1 cellular context compared by ENCODE assay signal in the genomic region with DNA sequence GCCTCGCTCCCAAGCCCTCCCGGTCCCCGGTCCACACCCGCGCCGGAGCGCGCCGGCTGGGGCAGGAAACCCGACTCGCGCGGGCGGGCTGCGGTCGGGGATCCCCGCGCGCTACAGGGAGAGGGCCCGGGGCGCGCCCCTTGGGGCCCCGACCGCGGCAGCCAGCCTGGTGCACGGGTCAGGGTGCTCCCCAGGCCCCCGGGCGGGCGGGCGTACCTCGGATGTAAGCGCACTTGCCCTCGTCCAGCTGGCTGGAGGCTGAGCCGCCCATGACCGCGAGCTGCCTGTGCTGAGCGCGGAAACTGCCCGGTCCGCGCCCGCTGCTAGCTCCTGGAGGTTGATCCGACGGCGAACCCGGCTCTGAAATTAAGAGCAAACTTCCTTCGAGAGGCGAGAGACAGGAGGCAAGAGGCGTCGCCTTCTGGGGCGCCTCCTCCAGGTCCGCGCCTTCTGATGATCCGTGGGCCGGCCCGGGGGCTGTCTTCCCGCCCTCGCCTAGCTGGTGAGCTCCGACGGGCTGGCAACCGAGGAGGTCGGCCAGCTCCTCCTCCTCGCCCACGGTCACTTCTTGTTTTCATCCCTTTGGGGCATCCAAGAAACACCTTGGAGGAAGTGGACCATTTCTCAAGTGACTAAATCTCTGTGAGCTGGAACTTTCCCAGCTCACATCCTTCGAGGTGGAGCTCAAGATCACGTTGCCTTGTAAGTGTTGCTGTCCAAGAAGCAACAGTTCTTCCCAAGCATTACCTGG.
TF ChIP-seq lines count a peak whose summit lies in the region.

A gene with protein sequence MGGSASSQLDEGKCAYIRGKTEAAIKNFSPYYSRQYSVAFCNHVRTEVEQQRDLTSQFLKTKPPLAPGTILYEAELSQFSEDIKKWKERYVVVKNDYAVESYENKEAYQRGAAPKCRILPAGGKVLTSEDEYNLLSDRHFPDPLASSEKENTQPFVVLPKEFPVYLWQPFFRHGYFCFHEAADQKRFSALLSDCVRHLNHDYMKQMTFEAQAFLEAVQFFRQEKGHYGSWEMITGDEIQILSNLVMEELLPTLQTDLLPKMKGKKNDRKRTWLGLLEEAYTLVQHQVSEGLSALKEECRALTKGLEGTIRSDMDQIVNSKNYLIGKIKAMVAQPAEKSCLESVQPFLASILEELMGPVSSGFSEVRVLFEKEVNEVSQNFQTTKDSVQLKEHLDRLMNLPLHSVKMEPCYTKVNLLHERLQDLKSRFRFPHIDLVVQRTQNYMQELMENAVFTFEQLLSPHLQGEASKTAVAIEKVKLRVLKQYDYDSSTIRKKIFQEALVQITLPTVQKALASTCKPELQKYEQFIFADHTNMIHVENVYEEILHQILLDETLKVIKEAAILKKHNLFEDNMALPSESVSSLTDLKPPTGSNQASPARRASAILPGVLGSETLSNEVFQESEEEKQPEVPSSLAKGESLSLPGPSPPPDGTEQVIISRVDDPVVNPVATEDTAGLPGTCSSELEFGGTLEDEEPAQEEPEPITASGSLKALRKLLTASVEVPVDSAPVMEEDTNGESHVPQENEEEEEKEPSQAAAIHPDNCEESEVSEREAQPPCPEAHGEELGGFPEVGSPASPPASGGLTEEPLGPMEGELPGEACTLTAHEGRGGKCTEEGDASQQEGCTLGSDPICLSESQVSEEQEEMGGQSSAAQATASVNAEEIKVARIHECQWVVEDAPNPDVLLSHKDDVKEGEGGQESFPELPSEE (minus strand): TSS at position 423 of the 751 bp plus-strand sequence. CDS start 152 bp downstream, at position 271.

TF ChIP-seq in K562, 482 proteins besides CTCF, POLR2A, EP300 and RAD21 (continued from another document and continues in another):
- TF ChIP-seq, protein P1, sequence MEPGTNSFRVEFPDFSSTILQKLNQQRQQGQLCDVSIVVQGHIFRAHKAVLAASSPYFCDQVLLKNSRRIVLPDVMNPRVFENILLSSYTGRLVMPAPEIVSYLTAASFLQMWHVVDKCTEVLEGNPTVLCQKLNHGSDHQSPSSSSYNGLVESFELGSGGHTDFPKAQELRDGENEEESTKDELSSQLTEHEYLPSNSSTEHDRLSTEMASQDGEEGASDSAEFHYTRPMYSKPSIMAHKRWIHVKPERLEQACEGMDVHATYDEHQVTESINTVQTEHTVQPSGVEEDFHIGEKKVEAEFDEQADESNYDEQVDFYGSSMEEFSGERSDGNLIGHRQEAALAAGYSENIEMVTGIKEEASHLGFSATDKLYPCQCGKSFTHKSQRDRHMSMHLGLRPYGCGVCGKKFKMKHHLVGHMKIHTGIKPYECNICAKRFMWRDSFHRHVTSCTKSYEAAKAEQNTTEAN (CRISPR knock-in tag; IDR thresholded peaks at IDR 0.05) = no peak
- TF ChIP-seq, protein P2, sequence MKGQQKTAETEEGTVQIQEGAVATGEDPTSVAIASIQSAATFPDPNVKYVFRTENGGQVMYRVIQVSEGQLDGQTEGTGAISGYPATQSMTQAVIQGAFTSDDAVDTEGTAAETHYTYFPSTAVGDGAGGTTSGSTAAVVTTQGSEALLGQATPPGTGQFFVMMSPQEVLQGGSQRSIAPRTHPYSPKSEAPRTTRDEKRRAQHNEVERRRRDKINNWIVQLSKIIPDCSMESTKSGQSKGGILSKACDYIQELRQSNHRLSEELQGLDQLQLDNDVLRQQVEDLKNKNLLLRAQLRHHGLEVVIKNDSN (CRISPR knock-in tag; IDR thresholded peaks at IDR 0.05) = no peak; the same call in 1 of the 2 replicates
- TF ChIP-seq ELF1 (tag; IDR thresholded peaks at IDR 0.05) (no peak), PHTF2 (CRISPR knock-in tag; IDR thresholded peaks at IDR 0.05) (no peak), XRCC3 (IDR thresholded peaks at IDR 0.05) (no peak), ZNF785 (CRISPR knock-in tag; IDR thresholded peaks at IDR 0.05) (no peak), SREBF2 (CRISPR knock-in tag; IDR thresholded peaks at IDR 0.05) (no peak), STAT5A (IDR thresholded peaks at IDR 0.05; ENCODE audit: borderline replicate concordance, low read length) (no peak), PHF8 (IDR thresholded peaks at IDR 0.05; ENCODE audit: borderline replicate concordance, low read length) (peak; percentile 53; the same call in 1 of the 2 replicates), BCOR (IDR thresholded peaks at IDR 0.05) (no peak), ZNF766 (CRISPR knock-in tag; conservative IDR thresholded peaks at IDR 0.05) (peak; percentile 10; the same call in 1 of the 2 replicates), TARDBP (IDR thresholded peaks at IDR 0.05) (0 out of 2 replicates have a peak, but pooled peaks have one; percentile 18), SMARCE1 (IDR thresholded peaks at IDR 0.05) (no peak), SIN3A (IDR thresholded peaks at IDR 0.05; ENCODE audit: borderline replicate concordance in 2 of 2, control insufficient read depth in 1 of 2, low read depth in 2 of 2, low read length in 2 of 2) (no peak), TRIM24 (IDR thresholded peaks at IDR 0.05) (peak in 1 of 2 experiments; percentile 25; a peak in 3 of 4 replicates), TEAD1 (CRISPR knock-in tag; IDR thresholded peaks at IDR 0.05) (0 out of 4 replicates have a peak, but pooled peaks of 1 of the 2 experiments have one; percentile 71), TBL1XR1 (IDR thresholded peaks at IDR 0.05; ENCODE audit: low read length in 2 of 2) (no peak; a peak in 1 of 4 replicates), U2AF1 (optimal IDR thresholded peaks at IDR 0.05; ENCODE audit: low read depth, low read length) (peak; percentile 76), FOXJ3 (CRISPR knock-in tag; IDR thresholded peaks at IDR 0.05) (no peak), NFRKB (IDR thresholded peaks at IDR 0.05; ENCODE audit: low read depth) (peak; percentile 25; the same call in 1 of the 2 replicates), RFX7 (CRISPR knock-in tag; IDR thresholded peaks at IDR 0.05) (no peak), HSF4 (CRISPR knock-in tag; IDR thresholded peaks at IDR 0.05; ENCODE audit: borderline replicate concordance) (no peak), ZNF57 (CRISPR knock-in tag; IDR thresholded peaks at IDR 0.05) (no peak), KAT2B (IDR thresholded peaks at IDR 0.05; ENCODE audit: low read depth, low read length) (no peak), FOSL1 (tag; conservative IDR thresholded peaks at IDR 0.05) (no peak), HDAC8 (tag; IDR thresholded peaks at IDR 0.05) (no peak), MYC (IDR thresholded peaks at IDR 0.05; ENCODE audit: low read depth, low read length) (peak; percentile 58), MYC (CRISPR knock-in tag; IDR thresholded peaks at IDR 0.05; ENCODE audit: borderline replicate concordance, low read depth) (peak; percentile 70; the same call in 1 of the 2 replicates)
- TF ChIP-seq, protein P3, sequence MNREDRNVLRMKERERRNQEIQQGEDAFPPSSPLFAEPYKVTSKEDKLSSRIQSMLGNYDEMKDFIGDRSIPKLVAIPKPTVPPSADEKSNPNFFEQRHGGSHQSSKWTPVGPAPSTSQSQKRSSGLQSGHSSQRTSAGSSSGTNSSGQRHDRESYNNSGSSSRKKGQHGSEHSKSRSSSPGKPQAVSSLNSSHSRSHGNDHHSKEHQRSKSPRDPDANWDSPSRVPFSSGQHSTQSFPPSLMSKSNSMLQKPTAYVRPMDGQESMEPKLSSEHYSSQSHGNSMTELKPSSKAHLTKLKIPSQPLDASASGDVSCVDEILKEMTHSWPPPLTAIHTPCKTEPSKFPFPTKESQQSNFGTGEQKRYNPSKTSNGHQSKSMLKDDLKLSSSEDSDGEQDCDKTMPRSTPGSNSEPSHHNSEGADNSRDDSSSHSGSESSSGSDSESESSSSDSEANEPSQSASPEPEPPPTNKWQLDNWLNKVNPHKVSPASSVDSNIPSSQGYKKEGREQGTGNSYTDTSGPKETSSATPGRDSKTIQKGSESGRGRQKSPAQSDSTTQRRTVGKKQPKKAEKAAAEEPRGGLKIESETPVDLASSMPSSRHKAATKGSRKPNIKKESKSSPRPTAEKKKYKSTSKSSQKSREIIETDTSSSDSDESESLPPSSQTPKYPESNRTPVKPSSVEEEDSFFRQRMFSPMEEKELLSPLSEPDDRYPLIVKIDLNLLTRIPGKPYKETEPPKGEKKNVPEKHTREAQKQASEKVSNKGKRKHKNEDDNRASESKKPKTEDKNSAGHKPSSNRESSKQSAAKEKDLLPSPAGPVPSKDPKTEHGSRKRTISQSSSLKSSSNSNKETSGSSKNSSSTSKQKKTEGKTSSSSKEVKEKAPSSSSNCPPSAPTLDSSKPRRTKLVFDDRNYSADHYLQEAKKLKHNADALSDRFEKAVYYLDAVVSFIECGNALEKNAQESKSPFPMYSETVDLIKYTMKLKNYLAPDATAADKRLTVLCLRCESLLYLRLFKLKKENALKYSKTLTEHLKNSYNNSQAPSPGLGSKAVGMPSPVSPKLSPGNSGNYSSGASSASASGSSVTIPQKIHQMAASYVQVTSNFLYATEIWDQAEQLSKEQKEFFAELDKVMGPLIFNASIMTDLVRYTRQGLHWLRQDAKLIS (CRISPR knock-in tag; IDR thresholded peaks at IDR 0.05) = peak; percentile 84; the same call in 1 of the 2 replicates
- TF ChIP-seq, protein P4, sequence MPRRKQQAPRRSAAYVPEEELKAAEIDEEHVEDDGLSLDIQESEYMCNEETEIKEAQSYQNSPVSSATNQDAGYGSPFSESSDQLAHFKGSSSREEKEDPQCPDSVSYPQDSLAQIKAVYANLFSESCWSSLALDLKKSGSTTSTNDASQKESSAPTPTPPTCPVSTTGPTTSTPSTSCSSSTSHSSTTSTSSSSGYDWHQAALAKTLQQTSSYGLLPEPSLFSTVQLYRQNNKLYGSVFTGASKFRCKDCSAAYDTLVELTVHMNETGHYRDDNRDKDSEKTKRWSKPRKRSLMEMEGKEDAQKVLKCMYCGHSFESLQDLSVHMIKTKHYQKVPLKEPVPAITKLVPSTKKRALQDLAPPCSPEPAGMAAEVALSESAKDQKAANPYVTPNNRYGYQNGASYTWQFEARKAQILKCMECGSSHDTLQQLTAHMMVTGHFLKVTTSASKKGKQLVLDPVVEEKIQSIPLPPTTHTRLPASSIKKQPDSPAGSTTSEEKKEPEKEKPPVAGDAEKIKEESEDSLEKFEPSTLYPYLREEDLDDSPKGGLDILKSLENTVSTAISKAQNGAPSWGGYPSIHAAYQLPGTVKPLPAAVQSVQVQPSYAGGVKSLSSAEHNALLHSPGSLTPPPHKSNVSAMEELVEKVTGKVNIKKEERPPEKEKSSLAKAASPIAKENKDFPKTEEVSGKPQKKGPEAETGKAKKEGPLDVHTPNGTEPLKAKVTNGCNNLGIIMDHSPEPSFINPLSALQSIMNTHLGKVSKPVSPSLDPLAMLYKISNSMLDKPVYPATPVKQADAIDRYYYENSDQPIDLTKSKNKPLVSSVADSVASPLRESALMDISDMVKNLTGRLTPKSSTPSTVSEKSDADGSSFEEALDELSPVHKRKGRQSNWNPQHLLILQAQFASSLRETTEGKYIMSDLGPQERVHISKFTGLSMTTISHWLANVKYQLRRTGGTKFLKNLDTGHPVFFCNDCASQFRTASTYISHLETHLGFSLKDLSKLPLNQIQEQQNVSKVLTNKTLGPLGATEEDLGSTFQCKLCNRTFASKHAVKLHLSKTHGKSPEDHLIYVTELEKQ (CRISPR knock-in tag; IDR thresholded peaks at IDR 0.05) = no peak
- TF ChIP-seq, protein P5, sequence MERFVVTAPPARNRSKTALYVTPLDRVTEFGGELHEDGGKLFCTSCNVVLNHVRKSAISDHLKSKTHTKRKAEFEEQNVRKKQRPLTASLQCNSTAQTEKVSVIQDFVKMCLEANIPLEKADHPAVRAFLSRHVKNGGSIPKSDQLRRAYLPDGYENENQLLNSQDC (CRISPR knock-in tag; IDR thresholded peaks at IDR 0.05) = no peak
- TF ChIP-seq, protein P6, sequence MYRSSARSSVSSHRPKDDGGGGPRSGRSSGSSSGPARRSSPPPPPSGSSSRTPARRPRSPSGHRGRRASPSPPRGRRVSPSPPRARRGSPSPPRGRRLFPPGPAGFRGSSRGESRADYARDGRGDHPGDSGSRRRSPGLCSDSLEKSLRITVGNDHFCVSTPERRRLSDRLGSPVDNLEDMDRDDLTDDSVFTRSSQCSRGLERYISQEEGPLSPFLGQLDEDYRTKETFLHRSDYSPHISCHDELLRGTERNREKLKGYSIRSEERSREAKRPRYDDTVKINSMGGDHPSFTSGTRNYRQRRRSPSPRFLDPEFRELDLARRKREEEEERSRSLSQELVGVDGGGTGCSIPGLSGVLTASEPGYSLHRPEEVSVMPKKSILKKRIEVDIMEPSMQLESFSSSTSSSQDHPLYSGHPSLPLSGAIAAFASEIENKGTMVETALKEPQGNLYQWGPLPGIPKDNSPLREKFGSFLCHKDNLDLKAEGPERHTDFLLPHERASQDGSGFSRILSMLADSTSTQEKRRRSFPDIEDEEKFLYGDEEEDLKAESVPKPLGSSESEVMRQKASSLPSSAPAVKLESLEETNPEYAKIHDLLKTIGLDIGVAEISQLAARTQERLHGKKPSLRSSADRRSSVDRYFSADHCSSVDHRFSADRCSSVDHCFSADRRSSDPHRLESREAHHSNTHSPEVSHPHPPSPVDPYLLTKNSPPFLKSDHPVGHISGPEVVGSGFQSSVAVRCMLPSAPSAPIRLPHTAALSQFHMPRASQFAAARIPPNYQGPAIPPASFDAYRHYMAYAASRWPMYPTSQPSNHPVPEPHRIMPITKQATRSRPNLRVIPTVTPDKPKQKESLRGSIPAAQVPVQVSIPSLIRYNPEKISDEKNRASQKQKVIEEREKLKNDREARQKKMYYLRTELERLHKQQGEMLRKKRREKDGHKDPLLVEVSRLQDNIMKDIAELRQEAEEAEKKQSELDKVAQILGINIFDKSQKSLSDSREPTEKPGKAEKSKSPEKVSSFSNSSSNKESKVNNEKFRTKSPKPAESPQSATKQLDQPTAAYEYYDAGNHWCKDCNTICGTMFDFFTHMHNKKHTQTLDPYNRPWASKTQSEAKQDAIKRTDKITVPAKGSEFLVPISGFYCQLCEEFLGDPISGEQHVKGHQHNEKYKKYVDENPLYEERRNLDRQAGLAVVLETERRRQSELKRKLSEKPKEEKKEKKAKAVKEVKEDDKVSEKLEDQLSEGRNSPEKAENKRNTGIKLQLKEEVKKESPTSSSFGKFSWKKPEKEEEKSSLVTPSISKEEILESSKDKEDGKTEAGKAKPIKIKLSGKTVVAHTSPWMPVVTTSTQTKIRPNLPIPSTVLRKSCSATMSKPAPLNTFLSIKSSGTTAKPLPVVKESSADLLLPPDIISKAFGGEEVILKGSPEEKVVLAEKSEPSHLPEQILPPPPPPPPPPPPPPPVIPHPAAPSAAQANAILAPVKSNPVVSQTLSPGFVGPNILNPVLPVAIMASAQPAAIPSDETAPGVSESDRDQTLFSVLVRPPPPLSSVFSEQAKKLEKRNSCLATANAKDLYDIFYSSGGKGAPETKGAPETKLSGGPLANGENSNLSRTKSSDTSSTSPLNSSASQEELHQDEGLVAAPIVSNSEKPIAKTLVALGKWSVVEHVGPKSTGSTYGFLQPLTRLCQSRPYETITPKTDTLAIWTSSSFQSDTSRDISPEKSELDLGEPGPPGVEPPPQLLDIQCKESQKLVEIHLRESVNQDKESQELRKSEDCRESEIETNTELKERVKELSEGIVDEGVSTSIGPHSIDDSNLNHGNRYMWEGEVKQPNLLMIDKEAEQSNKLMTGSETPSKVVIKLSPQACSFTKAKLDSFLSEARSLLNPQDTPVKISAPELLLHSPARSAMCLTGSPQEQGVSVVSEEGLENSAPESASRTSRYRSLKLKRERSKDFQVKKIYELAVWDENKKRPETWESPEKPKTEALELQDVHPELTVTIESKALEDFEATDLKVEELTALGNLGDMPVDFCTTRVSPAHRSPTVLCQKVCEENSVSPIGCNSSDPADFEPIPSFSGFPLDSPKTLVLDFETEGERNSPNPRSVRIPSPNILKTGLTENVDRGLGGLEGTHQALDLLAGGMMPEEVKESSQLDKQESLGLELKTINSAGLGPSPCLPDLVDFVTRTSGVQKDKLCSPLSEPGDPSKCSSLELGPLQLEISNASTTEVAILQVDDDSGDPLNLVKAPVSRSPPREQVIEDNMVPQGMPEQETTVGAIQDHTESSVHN (IDR thresholded peaks at IDR 0.05; ENCODE audit: borderline replicate concordance in 1 of 2, low read depth in 1 of 2) = no peak
